In the genomic region with DNA sequence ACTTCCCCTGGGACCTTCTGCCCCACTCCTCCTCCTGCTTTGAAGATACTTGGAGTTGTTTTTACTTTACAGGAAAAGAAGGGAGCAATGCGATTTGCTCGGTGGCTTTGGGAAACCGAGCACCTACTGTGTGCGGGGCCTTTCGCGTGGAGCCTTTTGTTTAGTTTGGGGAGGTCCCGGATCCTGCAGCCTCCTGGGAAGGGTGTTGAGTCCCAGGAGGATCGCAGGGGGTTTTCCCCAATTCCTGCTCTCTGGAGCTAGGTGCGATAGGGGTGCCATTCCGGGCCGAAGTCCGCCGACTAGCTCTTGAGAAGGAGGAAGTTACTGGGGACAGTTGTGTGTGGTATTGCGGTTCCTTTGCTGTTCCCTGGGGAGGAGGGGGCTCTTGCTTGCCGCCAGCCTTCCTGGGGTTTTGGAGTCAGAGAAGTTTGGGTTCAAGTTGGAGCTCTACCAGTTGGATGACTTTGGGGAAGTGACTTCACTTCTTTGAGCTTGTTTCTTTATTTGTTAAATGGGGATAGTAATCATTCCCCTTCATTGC, we compare ENCODE assay signal across 8 cellular contexts. TPM values are rescaled to one million over a fixed set of nuclear protein-coding genes. Genes with fewer than 3 reads are reported as not detected.
DNase-seq lines count a peak whose midpoint lies in the region; ATAC-seq and TF ChIP-seq lines count a peak whose summit lies in the region.

No MANE protein-coding gene starts in this region.

- no peaks in the 10 kb centered on the region for H3K79me2 ChIP-seq in osteoblast (ENCODE audit: insufficient read depth, low read length)

- no peaks in the 10 kb centered on the region for H3K27me3 ChIP-seq in SJSA1 (replicated peaks)
- no peaks in the 10 kb centered on the region for H3K27me3 ChIP-seq in osteoblast (ENCODE audit: insufficient read depth, low read length)

- H3K9me3 ChIP-seq in SJSA1 (replicated peaks) = 0 out of 2 replicates have a peak, but pooled peaks cover 6% of the 10 kb centered on the region
- no peaks in the 10 kb centered on the region for H3K9me3 ChIP-seq in osteoblast (ENCODE audit: low read depth, low read length)

- H3K27ac ChIP-seq in SJSA1 (no peak overlapping the region), osteoblast (ENCODE audit: low read depth, low read length) (no peak overlapping the region)

- no peaks in the 10 kb centered on the region for H4K20me1 ChIP-seq in osteoblast (ENCODE audit: insufficient read depth, low read length)

- DNase-seq in SJSA1 (ENCODE audit: low read depth in 1 of 2, low spot score in 2 of 2) (no peak), erythroblast (lab: John Stamatoyannopoulos, UW) (peak; percentile 45 to 46), osteoblast (ENCODE audit: insufficient read length, low spot score, missing footprints) (no peak), NCI-H1417 treated with DMSO at 0.1 percent for 48 hours (lab: John Stamatoyannopoulos, UW) (no peak), hepatic stellate cell (ENCODE audit: low spot score) (no peak), NCI-H345 (lab: John Stamatoyannopoulos, UW) (no peak)

- H3K4me1 ChIP-seq in SJSA1 (replicated peaks) (peaks cover 9% of the 10 kb centered on the region), osteoblast (ENCODE audit: insufficient read depth, low read length) (peaks cover 13% of the 10 kb centered on the region)

- TF ChIP-seq CTCF in osteoblast (IDR thresholded peaks at IDR 0.05; ENCODE audit: extremely low read depth, low read depth, low read length) = no peak

- H3K36me3 ChIP-seq in SJSA1 = peaks cover 4% of the 10 kb centered on the region; the same call in 1 of the 2 replicates
- no peaks in the 10 kb centered on the region for H3K36me3 ChIP-seq in osteoblast (ENCODE audit: insufficient read depth, low read length)

- H3K4me2 ChIP-seq in osteoblast (ENCODE audit: insufficient read depth, low read length) = peak overlapping the region; percentile 88

- H3K4me3 ChIP-seq in GM08714 (ENCODE audit: low read length) (peak overlapping the region; percentile 69), SJSA1 (peak overlapping the region; percentile 80), osteoblast (ENCODE audit: insufficient read depth, low read length) (peak overlapping the region; percentile 74)

- peak overlapping the region; percentile 81 for H2AFZ ChIP-seq in osteoblast (ENCODE audit: low read length)

- ATAC-seq in HG02759 (IDR thresholded peaks at IDR 0.05; ENCODE audit: unreplicated experiment) = peak; percentile 34

- no peak for TF ChIP-seq POLR2A in erythroblast (IDR thresholded peaks at IDR 0.05; ENCODE audit: low read length)

RNA-seq across cellular contexts. Expression of gene BRI3BP, which starts 1.1 kb away (rescaled TPM):
- 9.9 and 12.4 TPM in 2 replicates for total RNA-seq in SJSA1 (2014; rRNA removed; shearing (Covaris generic))
- total RNA-seq in osteoblast = 2.1 and 2.2 TPM in 2 replicates

RNA-seq across cellular contexts. Expression of gene DHX37, which starts 5.6 kb away (rescaled TPM):
- 14.0 and 19.9 TPM in 2 replicates for total RNA-seq in SJSA1 (2014; rRNA removed; shearing (Covaris generic))
- 14.1 and 16.6 TPM in 2 replicates for total RNA-seq in osteoblast

Comparison
In these comparisons a context has a peak if more than half of its experiments do, and no peak if none do; other contexts are left out.
1. DNase-seq: peak in erythroblast (2 of 2); none in SJSA1 (0 of 2), osteoblast (single experiment), NCI-H1417 treated with DMSO at 0.1 percent for 48 hours (single experiment), hepatic stellate cell (single experiment) and NCI-H345 (single experiment).
2. Peak in every context shown above with its lines, with median percentiles within 50 percentile points of each other: H3K4me3 ChIP-seq.